8 cellular contexts compared by ENCODE assay signal in the genomic region with DNA sequence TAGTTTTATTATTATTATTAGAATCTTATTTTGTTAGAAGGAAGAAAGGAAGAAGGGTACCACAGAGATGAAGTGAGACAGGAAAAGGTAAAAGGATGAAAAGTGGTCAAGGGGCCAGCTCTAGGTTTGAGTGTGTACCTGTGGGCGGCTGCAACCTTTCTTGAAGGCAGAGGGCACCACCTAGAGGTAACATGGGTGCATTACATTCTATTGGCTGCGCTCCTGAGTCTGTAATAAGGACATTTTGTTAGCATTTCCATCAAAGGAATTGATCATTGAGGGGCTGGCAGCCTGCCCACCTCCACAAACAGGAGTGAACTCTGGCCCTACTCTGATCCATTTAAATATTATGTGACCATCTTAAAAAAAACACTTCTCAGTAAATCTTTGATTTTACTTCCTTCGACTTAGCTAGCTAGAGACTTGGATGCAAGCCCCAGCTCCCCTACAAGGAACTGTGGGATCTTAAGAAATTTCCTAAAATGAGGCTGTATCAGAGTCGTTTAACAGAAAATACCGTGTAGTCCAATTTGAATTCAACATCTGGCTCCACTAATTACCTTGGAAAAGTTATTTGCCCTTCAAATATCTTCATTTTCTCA.
A peak's percentile ranks its signal among the peaks of the same experiment; 100 is the strongest.
DNase-seq lines count a peak whose midpoint lies in the region; ATAC-seq and TF ChIP-seq lines count a peak whose summit lies in the region.

No MANE protein-coding gene starts in this region.

- no peak overlapping the region for H3K4me3 ChIP-seq in astrocyte of the cerebellum (ENCODE audit: low read depth, low read length)

- peak; percentile 48 for DNase-seq in DMS 273 (lab: John Stamatoyannopoulos, UW; ENCODE audit: unreplicated experiment)
- DNase-seq in DMS 273 treated with DMSO at 0.1 percent for 48 hours (lab: John Stamatoyannopoulos, UW): no peak
- DNase-seq in NCI-H510A (lab: John Stamatoyannopoulos, UW): peak; percentile 3
- DNase-seq in astrocyte of the cerebellum (ENCODE audit: low read depth): peak; percentile 48
- DNase-seq in iPS-NIHi7 (ENCODE audit: extremely low spot score): peak; percentile 72

- H3K27me3 Mint-ChIP-seq in stimulated activated memory B cell treated with anti-CD40 and anti-IgM and Interleukin-4, amounts not matched to agents 10 μg/mL and 1 μg/mL and 100 μg/mL, for 72 hours: no peaks in the 10 kb centered on the region

- in situ Hi-C loops in astrocyte of the cerebellum (cut with HindIII; ENCODE audit: low sequenced_read_pairs): no loop called here

- H3K36me3 Mint-ChIP-seq in stimulated activated memory B cell treated with anti-CD40 and anti-IgM and Interleukin-4, amounts not matched to agents 10 μg/mL and 1 μg/mL and 100 μg/mL, for 72 hours: no peaks in the 10 kb centered on the region

- peak; percentile 88 for TF ChIP-seq CTCF in astrocyte of the cerebellum (IDR thresholded peaks at IDR 0.05; ENCODE audit: low read depth, low read length, missing control alignments)

- H3K4me1 Mint-ChIP-seq in stimulated activated memory B cell treated with anti-CD40 and anti-IgM and Interleukin-4, amounts not matched to agents 10 μg/mL and 1 μg/mL and 100 μg/mL, for 72 hours: no peaks in the 10 kb centered on the region

- ATAC-seq in GM19351 (IDR thresholded peaks at IDR 0.05; ENCODE audit: unreplicated experiment): peak; percentile 93
- peak; percentile 98 for ATAC-seq in HG03159 (IDR thresholded peaks at IDR 0.05; ENCODE audit: unreplicated experiment)
- ATAC-seq in stimulated activated memory B cell treated with anti-CD40 and anti-IgM and Interleukin-4, amounts not matched to agents 10 μg/mL and 1 μg/mL and 100 μg/mL, for 72 hours: peak; percentile 65

- H3K4me3 Mint-ChIP-seq in stimulated activated memory B cell treated with anti-CD40 and anti-IgM and Interleukin-4, amounts not matched to agents 10 μg/mL and 1 μg/mL and 100 μg/mL, for 72 hours: no peak overlapping the region

- no peak overlapping the region for H3K27ac Mint-ChIP-seq in stimulated activated memory B cell treated with anti-CD40 and anti-IgM and Interleukin-4, amounts not matched to agents 10 μg/mL and 1 μg/mL and 100 μg/mL, for 72 hours

- H3K9me3 Mint-ChIP-seq in stimulated activated memory B cell treated with anti-CD40 and anti-IgM and Interleukin-4, amounts not matched to agents 10 μg/mL and 1 μg/mL and 100 μg/mL, for 72 hours: no peaks in the 10 kb centered on the region
